17 cellular contexts compared by ENCODE assay signal in genomic region chr17:1289695-1290094, GRCh38. TPM values are rescaled to one million over a fixed set of nuclear protein-coding genes. Genes with fewer than 3 reads are reported as not detected.
DNase-seq lines count a peak whose midpoint lies in the region; ATAC-seq and TF ChIP-seq lines count a peak whose summit lies in the region.
"Had no signal": no experiment of that assay in that cellular context is flagged by ENCODE, and none has a peak within 500 bp of the region (broad histone marks: within the 10 kb centered on the region; RNA-seq: fewer than 3 reads in every experiment).

No MANE protein-coding gene starts in this region.

- peak overlapping the region; percentile 1 for H3K27ac Mint-ChIP-seq in activated CD8-positive, alpha-beta memory T cell treated with anti-CD3 and anti-CD28 coated beads, Interleukin-2, amount 10 ng/mL, durations not matched to agents 7 days and 5 days
- peak overlapping the region; percentile 32 for H3K27ac Mint-ChIP-seq in neural progenitor cell

- no peaks in the 10 kb centered on the region for H3K9me2 ChIP-seq in GM23248 (ENCODE audit: insufficient read depth)

- H3K27me3 ChIP-seq in neural progenitor cell: no peaks in the 10 kb centered on the region
- H3K27me3 ChIP-seq in GM23248 (replicated peaks; ENCODE audit: insufficient read depth): no peaks in the 10 kb centered on the region

- peaks cover 28% of the 10 kb centered on the region for H3K4me1 Mint-ChIP-seq in activated CD8-positive, alpha-beta memory T cell treated with anti-CD3 and anti-CD28 coated beads, Interleukin-2, amount 10 ng/mL, durations not matched to agents 7 days and 5 days
- H3K4me1 Mint-ChIP-seq in neural progenitor cell: peaks cover 20% of the 10 kb centered on the region

- no peaks in the 10 kb centered on the region for H3K79me2 ChIP-seq in neural progenitor cell (ENCODE audit: low read depth)
- no peaks in the 10 kb centered on the region for H3K79me2 ChIP-seq in GM23248 (ENCODE audit: insufficient read depth)

- peak overlapping the region; percentile 50 for H3K27ac ChIP-seq in RWPE1
- H3K27ac ChIP-seq in neural progenitor cell: no peak overlapping the region
- H3K27ac ChIP-seq in GM23248: no peak overlapping the region
- H3K27ac ChIP-seq: C4-2B had no signal

- no peaks in the 10 kb centered on the region for H3K36me3 ChIP-seq in neural progenitor cell
- no peaks in the 10 kb centered on the region for H3K36me3 ChIP-seq in GM23248 (ENCODE audit: low read depth)

- in situ Hi-C loops in GM23248 (cut with MboI): no loop called here

- H3K4me2 ChIP-seq in neural progenitor cell (no peak overlapping the region), GM23248 (ENCODE audit: unreplicated experiment) (no peak overlapping the region)

- ATAC-seq in activated CD8-positive, alpha-beta memory T cell treated with anti-CD3 and anti-CD28 coated beads, Interleukin-2, amount 10 ng/mL, durations not matched to agents 7 days and 5 days: no peak

- H4K20me1 ChIP-seq in neural progenitor cell (ENCODE audit: low read depth) (no peaks in the 10 kb centered on the region), GM23248 (ENCODE audit: insufficient read depth) (no peaks in the 10 kb centered on the region)

- DNase-seq in activated CD8-positive, alpha-beta memory T cell treated with anti-CD3 and anti-CD28 coated beads, Interleukin-2, amount 10 ng/mL, durations not matched to agents 7 days and 5 days: no peak
- no peak for DNase-seq in activated CD8-positive, alpha-beta memory T cell treated with anti-CD3 and anti-CD28 coated beads, Interleukin-2, amount 50 U/mL, for 48 hours
- DNase-seq in RWPE1 (ENCODE audit: low spot score) (no peak), ecto neural progenitor cell (ENCODE audit: low spot score) (peak; percentile 39), neural progenitor cell (ENCODE audit: low spot score) (no peak), GM23248 (no peak), DMS 273 treated with DMSO at 0.1 percent for 48 hours (lab: John Stamatoyannopoulos, UW) (no peak), NCI-H187 (lab: John Stamatoyannopoulos, UW) (no peak)
- DNase-seq: HCEC 1CT, IMR-90, Karpas-422, MM.1S, NCI-H1092 treated with DMSO at 0.1 percent for 48 hours, NCI-H2227 treated with DMSO at 0.1 percent for 48 hours, NCI-H524 had no signal

- H3K27me3 Mint-ChIP-seq in activated CD8-positive, alpha-beta memory T cell treated with anti-CD3 and anti-CD28 coated beads, Interleukin-2, amount 10 ng/mL, durations not matched to agents 7 days and 5 days: no peaks in the 10 kb centered on the region
- peaks cover 23% of the 10 kb centered on the region for H3K27me3 Mint-ChIP-seq in neural progenitor cell (ENCODE audit: insufficient read depth, low read depth)

- H3K4me3 ChIP-seq in neural progenitor cell: no peak overlapping the region
- no peak overlapping the region for H3K4me3 ChIP-seq in GM23248

- CTCF ChIA-PET in activated CD8-positive, alpha-beta memory T cell treated with anti-CD3 and anti-CD28 coated beads, Interleukin-2, amount 10 ng/mL, durations not matched to agents 7 days and 5 days (lab: Charles Lee): no interaction called here
- CTCF ChIA-PET in RWPE1 (lab: Yijun Ruan, JAX): no interaction called here

- POLR2A ChIA-PET in RWPE1 (lab: Yijun Ruan, JAX; ENCODE audit: low non-redundant PET): no interaction called here

- H3K9me3 ChIP-seq in neural progenitor cell (ENCODE audit: low read depth) (no peaks in the 10 kb centered on the region), GM23248 (ENCODE audit: low read depth) (no peaks in the 10 kb centered on the region)

- peaks cover 11% of the 10 kb centered on the region for H3K36me3 Mint-ChIP-seq in activated CD8-positive, alpha-beta memory T cell treated with anti-CD3 and anti-CD28 coated beads, Interleukin-2, amount 10 ng/mL, durations not matched to agents 7 days and 5 days
- no peaks in the 10 kb centered on the region for H3K36me3 Mint-ChIP-seq in neural progenitor cell

- H3K4me1 ChIP-seq in neural progenitor cell (no peaks in the 10 kb centered on the region), GM23248 (ENCODE audit: insufficient read depth) (no peaks in the 10 kb centered on the region)

- peaks cover 10% of the 10 kb centered on the region for H3K9me3 Mint-ChIP-seq in activated CD8-positive, alpha-beta memory T cell treated with anti-CD3 and anti-CD28 coated beads, Interleukin-2, amount 10 ng/mL, durations not matched to agents 7 days and 5 days (ENCODE audit: low read depth)
- H3K9me3 Mint-ChIP-seq in neural progenitor cell: peaks cover 37% of the 10 kb centered on the region

- H2AFZ ChIP-seq in neural progenitor cell (replicated peaks) (no peak overlapping the region), GM23248 (no peak overlapping the region)

- H3K4me3 Mint-ChIP-seq in activated CD8-positive, alpha-beta memory T cell treated with anti-CD3 and anti-CD28 coated beads, Interleukin-2, amount 10 ng/mL, durations not matched to agents 7 days and 5 days: no peak overlapping the region
- H3K4me3 Mint-ChIP-seq in neural progenitor cell: peak overlapping the region; percentile 48

- no peak for TF ChIP-seq CTCF in RWPE1 (conservative IDR thresholded peaks at IDR 0.05; ENCODE audit: low read depth)
- TF ChIP-seq CTCF in neural progenitor cell (IDR thresholded peaks at IDR 0.05): no peak

- H3F3A ChIP-seq in neural progenitor cell (ENCODE audit: low read depth) (no peaks in the 10 kb centered on the region), GM23248 (ENCODE audit: insufficient read depth) (no peaks in the 10 kb centered on the region)

- H3K9ac ChIP-seq in neural progenitor cell (no peak overlapping the region), GM23248 (no peak overlapping the region)

- 83 to 84% methylated on average over 11 of the region's 11 CpGs for WGBS in GM23248 (ENCODE audit: low coverage in 1 of 2, low lambda C conversion rate in 2 of 2, missing lambda C conversion rate in 2 of 2), 2 experiments

RNA-seq across cellular contexts. Expression of gene TRARG1, which starts 10.2 kb away (rescaled TPM):
- total RNA-seq in activated CD8-positive, alpha-beta memory T cell treated with anti-CD3 and anti-CD28 coated beads, Interleukin-2, amount 10 ng/mL, durations not matched to agents 7 days and 5 days: under 1 TPM; 0.12 to 0.35 TPM
- 0.06 TPM in 1 of 2 replicates, not detected in the other for total RNA-seq in neural progenitor cell (ENCODE audit: low replicate concordance)
- total RNA-seq in GM23248 (2014; rRNA removed; shearing (Covaris generic)): not detected in 2 replicates
- polyA plus RNA-seq in GM23248 (2016; fragmentation: Nextera tagmentation; extraction: Ambion mirVana): not detected in 2 replicates
- total RNA-seq: HT1080, IMR-90 had no signal
- polyA plus RNA-seq: IMR-90 had no signal

RNA-seq across cellular contexts. Expression of gene BHLHA9, which starts 19.5 kb away (rescaled TPM):
- total RNA-seq in activated CD8-positive, alpha-beta memory T cell treated with anti-CD3 and anti-CD28 coated beads, Interleukin-2, amount 10 ng/mL, durations not matched to agents 7 days and 5 days: not detected
- not detected in 2 replicates for total RNA-seq in neural progenitor cell (ENCODE audit: low replicate concordance)
- total RNA-seq in GM23248 (2014; rRNA removed; shearing (Covaris generic)): not detected in 2 replicates
- polyA plus RNA-seq in GM23248 (2016; fragmentation: Nextera tagmentation; extraction: Ambion mirVana): not detected in 2 replicates
- total RNA-seq: HT1080, IMR-90 had no signal
- polyA plus RNA-seq: IMR-90 had no signal
